In genomic region chr11:36265793-36266628, GRCh38 we compare ENCODE assay signal across 1 cellular context.
TF ChIP-seq lines count a peak whose summit lies in the region.

No MANE protein-coding gene starts in this region.

TF ChIP-seq in HepG2, 621 proteins besides CTCF, POLR2A, EP300 and RAD21 (continued from another document):
- TF ChIP-seq, protein P1, sequence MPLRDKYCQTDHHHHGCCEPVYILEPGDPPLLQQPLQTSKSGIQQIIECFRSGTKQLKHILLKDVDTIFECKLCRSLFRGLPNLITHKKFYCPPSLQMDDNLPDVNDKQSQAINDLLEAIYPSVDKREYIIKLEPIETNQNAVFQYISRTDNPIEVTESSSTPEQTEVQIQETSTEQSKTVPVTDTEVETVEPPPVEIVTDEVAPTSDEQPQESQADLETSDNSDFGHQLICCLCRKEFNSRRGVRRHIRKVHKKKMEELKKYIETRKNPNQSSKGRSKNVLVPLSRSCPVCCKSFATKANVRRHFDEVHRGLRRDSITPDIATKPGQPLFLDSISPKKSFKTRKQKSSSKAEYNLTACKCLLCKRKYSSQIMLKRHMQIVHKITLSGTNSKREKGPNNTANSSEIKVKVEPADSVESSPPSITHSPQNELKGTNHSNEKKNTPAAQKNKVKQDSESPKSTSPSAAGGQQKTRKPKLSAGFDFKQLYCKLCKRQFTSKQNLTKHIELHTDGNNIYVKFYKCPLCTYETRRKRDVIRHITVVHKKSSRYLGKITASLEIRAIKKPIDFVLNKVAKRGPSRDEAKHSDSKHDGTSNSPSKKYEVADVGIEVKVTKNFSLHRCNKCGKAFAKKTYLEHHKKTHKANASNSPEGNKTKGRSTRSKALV (CRISPR knock-in tag; IDR thresholded peaks at IDR 0.05): 0 out of 2 replicates have a peak, but pooled peaks have one; percentile 61
- TF ChIP-seq HES4 (CRISPR knock-in tag; IDR thresholded peaks at IDR 0.05; ENCODE audit: borderline replicate concordance): no peak
- no peak for TF ChIP-seq BCLAF1 (IDR thresholded peaks at IDR 0.05)
- TF ChIP-seq SMC3 (IDR thresholded peaks at IDR 0.05; ENCODE audit: low read length): peak; percentile 69
- TF ChIP-seq TBX3 (IDR thresholded peaks at IDR 0.05; ENCODE audit: borderline replicate concordance): no peak
